19 cellular contexts compared by ENCODE assay signal in the genomic region with DNA sequence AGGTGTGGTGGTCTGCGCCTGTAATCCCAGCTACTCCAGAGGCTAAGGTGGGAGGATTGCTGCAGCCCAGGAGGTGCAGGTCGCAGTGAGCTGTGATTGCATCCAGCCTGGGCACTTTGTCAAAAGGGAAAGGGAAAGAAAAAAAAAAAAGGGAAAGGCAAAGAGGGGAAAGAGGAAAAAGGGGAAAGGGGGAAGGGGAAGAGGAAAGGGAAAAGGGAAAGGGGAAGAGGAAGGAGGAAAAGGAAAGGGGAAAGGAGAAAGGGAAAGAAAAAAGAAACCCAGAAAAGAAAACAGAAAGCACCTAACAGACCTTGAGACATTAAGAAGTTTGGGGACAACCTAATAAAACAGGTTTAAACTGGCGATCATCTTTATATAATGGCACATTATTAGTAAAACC. TPM values are rescaled to one million over a fixed set of nuclear protein-coding genes. Genes with fewer than 3 reads are reported as not detected.
A peak's percentile ranks its signal among the peaks of the same experiment; 100 is the strongest.
DNase-seq lines count a peak whose midpoint lies in the region; ATAC-seq, FAIRE-seq and TF ChIP-seq lines count a peak whose summit lies in the region.
"Had no signal": no experiment of that assay in that cellular context is flagged by ENCODE, and none has a peak within 500 bp of the region (broad histone marks: within the 10 kb centered on the region; RNA-seq: fewer than 3 reads in every experiment).

No MANE protein-coding gene starts in this region.

- TF ChIP-seq CTCF in osteocyte (IDR thresholded peaks at IDR 0.05) = no peak

- H3K4me3 Mint-ChIP-seq in T-helper 2 cell treated with Interferon-gamma antibody and Interleukin-4, amounts not matched to agents 5 μg/mL and 100 μg/mL, for 36 hours = no peak overlapping the region
- H3K4me3 Mint-ChIP-seq in activated naive CD4-positive, alpha-beta T cell treated with anti-CD3 and anti-CD28 coated beads, Interleukin-2, amount 10 ng/mL, durations not matched to agents 7 days and 5 days = no peak overlapping the region
- no peak overlapping the region for H3K4me3 Mint-ChIP-seq in osteocyte (ENCODE audit: unreplicated experiment)
- H3K4me3 Mint-ChIP-seq: B cell; CD4-positive, CD25-positive, alpha-beta regulatory T cell; CD8-positive, alpha-beta memory T cell had no signal

- ATAC-seq in HG02852 (IDR thresholded peaks at IDR 0.05; ENCODE audit: unreplicated experiment) = no peak
- ATAC-seq: GM12878 had no signal

- H3K27me3 Mint-ChIP-seq in T-helper 2 cell treated with Interferon-gamma antibody and Interleukin-4, amounts not matched to agents 5 μg/mL and 100 μg/mL, for 36 hours (ENCODE audit: low read depth) = no peaks in the 10 kb centered on the region
- no peaks in the 10 kb centered on the region for H3K27me3 Mint-ChIP-seq in activated naive CD4-positive, alpha-beta T cell treated with anti-CD3 and anti-CD28 coated beads, Interleukin-2, amount 10 ng/mL, durations not matched to agents 7 days and 5 days
- H3K27me3 Mint-ChIP-seq in osteocyte (ENCODE audit: unreplicated experiment) = no peaks in the 10 kb centered on the region
- H3K27me3 Mint-ChIP-seq: B cell; CD4-positive, CD25-positive, alpha-beta regulatory T cell; CD8-positive, alpha-beta memory T cell had no signal

- peaks cover 51% of the 10 kb centered on the region for H3K36me3 Mint-ChIP-seq in T-helper 2 cell treated with Interferon-gamma antibody and Interleukin-4, amounts not matched to agents 5 μg/mL and 100 μg/mL, for 36 hours (ENCODE audit: low read depth)
- peaks cover 50% of the 10 kb centered on the region for H3K36me3 Mint-ChIP-seq in activated naive CD4-positive, alpha-beta T cell treated with anti-CD3 and anti-CD28 coated beads, Interleukin-2, amount 10 ng/mL, durations not matched to agents 7 days and 5 days
- peaks cover 44% of the 10 kb centered on the region for H3K36me3 Mint-ChIP-seq in osteocyte (ENCODE audit: unreplicated experiment)

- peak; percentile 48 for FAIRE-seq in GM19239 (lab: Jason Lieb, UNC)

- H3K27ac Mint-ChIP-seq in T-helper 2 cell treated with Interferon-gamma antibody and Interleukin-4, amounts not matched to agents 5 μg/mL and 100 μg/mL, for 36 hours = peak overlapping the region; percentile 26
- peak overlapping the region; percentile 33 for H3K27ac Mint-ChIP-seq in activated naive CD4-positive, alpha-beta T cell treated with anti-CD3 and anti-CD28 coated beads, Interleukin-2, amount 10 ng/mL, durations not matched to agents 7 days and 5 days
- peak overlapping the region; percentile 14 for H3K27ac Mint-ChIP-seq in osteocyte (ENCODE audit: unreplicated experiment)
- H3K27ac Mint-ChIP-seq: B cell; CD4-positive, CD25-positive, alpha-beta regulatory T cell; CD8-positive, alpha-beta memory T cell had no signal

- no peak for DNase-seq in T-helper 2 cell treated with Interferon-gamma antibody and Interleukin-4, amounts not matched to agents 5 μg/mL and 100 μg/mL, for 36 hours (ENCODE audit: low spot score)
- DNase-seq in T-helper 2 cell = no peak
- DNase-seq in activated naive CD4-positive, alpha-beta T cell treated with anti-CD3 and anti-CD28 coated beads, Interleukin-2, amount 10 ng/mL, durations not matched to agents 7 days and 5 days = no peak
- DNase-seq in activated naive CD4-positive, alpha-beta T cell treated with anti-CD3 and anti-CD28 coated beads, Interleukin-2, amount 50 U/mL, for 16 hours = no peak
- no peak for DNase-seq in GM19239 (ENCODE audit: insufficient read length, low spot score)
- no peak for DNase-seq in osteocyte (ENCODE audit: extremely low spot score, unreplicated experiment)
- no peak for DNase-seq in activated gamma-delta T cell treated with Interleukin-2 at 50 U/mL for 16 hours
- DNase-seq: CD4-positive, CD25-positive, alpha-beta regulatory T cell; CD8-positive, alpha-beta memory T cell; COR-L47; DMS 273 treated with DMSO at 0.1 percent for 48 hours; DMS53; DND-41; EL; GM23248; IMR-90 had no signal

- H3K4me1 Mint-ChIP-seq in T-helper 2 cell treated with Interferon-gamma antibody and Interleukin-4, amounts not matched to agents 5 μg/mL and 100 μg/mL, for 36 hours (ENCODE audit: low read depth) = peaks cover 1% of the 10 kb centered on the region
- peaks cover 9% of the 10 kb centered on the region for H3K4me1 Mint-ChIP-seq in activated naive CD4-positive, alpha-beta T cell treated with anti-CD3 and anti-CD28 coated beads, Interleukin-2, amount 10 ng/mL, durations not matched to agents 7 days and 5 days
- no peaks in the 10 kb centered on the region for H3K4me1 Mint-ChIP-seq in osteocyte (ENCODE audit: unreplicated experiment)

- CTCF ChIA-PET in activated naive CD4-positive, alpha-beta T cell treated with anti-CD3 and anti-CD28 coated beads, Interleukin-2, amount 10 ng/mL, durations not matched to agents 7 days and 5 days (lab: Charles Lee) = interaction anchor here (1.4 to 1.7 kb wide), 2 partner anchors 11 to 13 kb away, joined by 6 to 8 read pairs; no protein-coding TSS in a partner anchor

- no peaks in the 10 kb centered on the region for H3K9me3 Mint-ChIP-seq in T-helper 2 cell treated with Interferon-gamma antibody and Interleukin-4, amounts not matched to agents 5 μg/mL and 100 μg/mL, for 36 hours
- no peaks in the 10 kb centered on the region for H3K9me3 Mint-ChIP-seq in activated naive CD4-positive, alpha-beta T cell treated with anti-CD3 and anti-CD28 coated beads, Interleukin-2, amount 10 ng/mL, durations not matched to agents 7 days and 5 days
- H3K9me3 Mint-ChIP-seq in osteocyte (ENCODE audit: unreplicated experiment) = no peaks in the 10 kb centered on the region
- H3K9me3 Mint-ChIP-seq: CD4-positive, CD25-positive, alpha-beta regulatory T cell; CD8-positive, alpha-beta memory T cell had no signal

RNA-seq across cellular contexts. Expression of a gene that starts 40.0 kb away (rescaled TPM):
- 4.3 and 5.7 TPM in 2 replicates for total RNA-seq in osteocyte

RNA-seq across cellular contexts. Expression of a gene that starts 44.8 kb away (rescaled TPM):
- total RNA-seq in osteocyte = 76.1 and 79.4 TPM in 2 replicates
